In genomic region chr7:115782716-115783460, GRCh38 we compare ENCODE assay signal across 15 cellular contexts.
A peak's percentile ranks its signal among the peaks of the same experiment; 100 is the strongest.
DNase-seq lines count a peak whose midpoint lies in the region; ATAC-seq and TF ChIP-seq lines count a peak whose summit lies in the region.
"Had no signal": no experiment of that assay in that cellular context is flagged by ENCODE, and none has a peak within 500 bp of the region (broad histone marks: within the 10 kb centered on the region; RNA-seq: fewer than 3 reads in every experiment).

No MANE protein-coding gene starts in this region.

- H3K27me3 Mint-ChIP-seq in osteocyte (ENCODE audit: unreplicated experiment), result no peaks in the 10 kb centered on the region

- H3K36me3 Mint-ChIP-seq in osteocyte (ENCODE audit: unreplicated experiment), result no peaks in the 10 kb centered on the region
- H3K36me3 Mint-ChIP-seq: activated naive CD4-positive, alpha-beta T cell treated with anti-CD3 and anti-CD28 coated beads, Interleukin-2, amount 50 U/mL, for 72 hours; CD8-positive, alpha-beta T cell had no signal

- ATAC-seq in GM19463 (IDR thresholded peaks at IDR 0.05; ENCODE audit: unreplicated experiment), result no peak
- ATAC-seq in GM18907 (IDR thresholded peaks at IDR 0.05; ENCODE audit: unreplicated experiment), result no peak
- ATAC-seq: activated naive CD4-positive, alpha-beta T cell treated with anti-CD3 and anti-CD28 coated beads, Interleukin-2, amount 50 U/mL, for 72 hours; CD8-positive, alpha-beta T cell; right lobe of liver had no signal

- H3K27ac Mint-ChIP-seq in osteocyte (ENCODE audit: unreplicated experiment), result peak overlapping the region; percentile 65
- H3K27ac Mint-ChIP-seq: activated naive CD4-positive, alpha-beta T cell treated with anti-CD3 and anti-CD28 coated beads, Interleukin-2, amount 50 U/mL, for 72 hours; CD8-positive, alpha-beta T cell; T-helper 1 cell treated with Interleukin-12 subunit alpha and Interleukin-12 subunit beta and Interleukin-4 antibody, amounts not matched to agents 30 μg/mL and 1 μg/mL, for 36 hours had no signal

- CTCF ChIA-PET in HEK293T (lab: Yijun Ruan, JAX), result no interaction called here

- TF ChIP-seq CTCF in osteocyte (IDR thresholded peaks at IDR 0.05), result peak; percentile 7

- peaks cover 10% of the 10 kb centered on the region for H3K9me3 Mint-ChIP-seq in osteocyte (ENCODE audit: unreplicated experiment)
- H3K9me3 Mint-ChIP-seq: CD8-positive, alpha-beta T cell; T-helper 1 cell treated with Interleukin-12 subunit alpha and Interleukin-12 subunit beta and Interleukin-4 antibody, amounts not matched to agents 30 μg/mL and 1 μg/mL, for 36 hours had no signal

- H3K4me3 Mint-ChIP-seq in osteocyte (ENCODE audit: unreplicated experiment), result peak overlapping the region; percentile 40
- H3K4me3 Mint-ChIP-seq: CD8-positive, alpha-beta T cell; T-helper 1 cell treated with Interleukin-12 subunit alpha and Interleukin-12 subunit beta and Interleukin-4 antibody, amounts not matched to agents 30 μg/mL and 1 μg/mL, for 36 hours had no signal

- DNase-seq in HEK293T (ENCODE audit: extremely low spot score) (peak; percentile 13), NCI-H345 (lab: John Stamatoyannopoulos, UW) (peak; percentile 57), brain pericyte (ENCODE audit: low read depth, low spot score) (peak; percentile 40), osteocyte (ENCODE audit: extremely low spot score, unreplicated experiment) (no peak), cerebellar nuclear complex (lab: John Stamatoyannopoulos, UW) (no peak)
- DNase-seq in activated naive CD4-positive, alpha-beta T cell treated with anti-CD3 and anti-CD28 coated beads, Interleukin-2, amount 50 U/mL, for 16 hours, result no peak
- DNase-seq: CD8-positive, alpha-beta T cell; colonic mucosa; foreskin melanocyte; NCI-H1048; right lobe of liver had no signal

- peaks cover 48% of the 10 kb centered on the region for H3K4me1 Mint-ChIP-seq in osteocyte (ENCODE audit: unreplicated experiment)

- POLR2A ChIA-PET in HEK293T (lab: Yijun Ruan, JAX), result no interaction called here

TF ChIP-seq in HEK293T, 16 proteins besides CTCF, POLR2A, EP300 and RAD21:
- TF ChIP-seq HDGF (IDR thresholded peaks at IDR 0.05; ENCODE audit: borderline replicate concordance) (no peak), ELF4 (IDR thresholded peaks at IDR 0.05) (no peak), BHLHE40 (IDR thresholded peaks at IDR 0.05; ENCODE audit: borderline replicate concordance) (no peak), ZNF384 (IDR thresholded peaks at IDR 0.05) (peak; percentile 68), SP1 (IDR thresholded peaks at IDR 0.05) (no peak), PKNOX1 (IDR thresholded peaks at IDR 0.05) (peak; percentile 90), SUZ12 (IDR thresholded peaks at IDR 0.05) (no peak)

Comparison
In these comparisons a context has a peak if more than half of its experiments do, and no peak if none do; other contexts are left out.
1. DNase-seq: peak in HEK293T (single experiment), NCI-H345 (single experiment) and brain pericyte (single experiment); none in osteocyte (single experiment), cerebellar nuclear complex (0 of 2) and activated naive CD4-positive, alpha-beta T cell treated with anti-CD3 and anti-CD28 coated beads, Interleukin-2, amount 50 U/mL, for 16 hours (single experiment).